11 cellular contexts compared by ENCODE assay signal in the genomic region with DNA sequence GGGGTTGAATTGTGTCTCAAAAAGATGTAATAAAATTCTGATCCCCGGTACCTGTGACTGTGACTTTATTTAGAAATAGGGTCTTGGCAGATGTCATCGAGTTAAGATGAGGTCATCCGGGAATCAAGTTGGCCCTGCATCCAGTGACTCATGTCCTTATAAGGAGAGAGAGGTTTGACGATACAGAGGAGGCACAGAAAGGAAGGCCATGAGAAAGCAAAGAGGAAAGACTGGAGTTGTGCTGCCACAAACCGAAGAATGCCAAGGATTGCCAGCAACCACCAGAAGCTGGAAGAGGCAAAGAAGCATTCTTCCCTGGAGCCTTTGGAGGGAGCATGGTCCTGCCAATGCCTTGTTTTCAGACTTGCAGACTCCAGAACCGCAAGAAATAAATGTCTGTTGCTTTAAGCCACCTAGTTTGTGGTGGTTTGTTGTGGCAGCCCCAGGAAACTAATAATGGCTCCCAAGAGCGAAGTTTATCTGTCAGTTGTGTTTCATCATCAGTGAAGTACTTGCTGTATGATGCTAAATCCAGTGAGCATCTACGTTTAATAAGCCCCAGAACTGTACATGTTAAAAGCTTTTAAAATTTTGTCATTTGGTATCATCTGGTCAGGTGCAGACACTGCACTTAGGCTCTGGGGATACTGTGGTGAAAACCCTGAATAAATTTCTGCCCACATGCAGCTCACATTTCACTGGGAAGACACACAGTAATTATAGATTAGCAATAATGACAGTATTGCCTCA.
DNase-seq lines count a peak whose midpoint lies in the region; ATAC-seq and TF ChIP-seq lines count a peak whose summit lies in the region.
"Had no signal": no experiment of that assay in that cellular context is flagged by ENCODE, and none has a peak within 500 bp of the region (broad histone marks: within the 10 kb centered on the region; RNA-seq: fewer than 3 reads in every experiment).

No MANE protein-coding gene starts in this region.

- H3K36me3 ChIP-seq in breast epithelium: no peaks in the 10 kb centered on the region
- no peaks in the 10 kb centered on the region for H3K36me3 ChIP-seq in effector memory CD4-positive, alpha-beta T cell (ENCODE audit: control insufficient read depth, insufficient read depth, low read length)

- no peak overlapping the region for H3K27ac ChIP-seq in CD4-positive, alpha-beta T cell (ENCODE audit: low read depth, low read length)
- H3K27ac ChIP-seq in breast epithelium: peak overlapping the region; percentile 81 to 84
- H3K27ac ChIP-seq in effector memory CD4-positive, alpha-beta T cell (ENCODE audit: insufficient read depth, low read length, poor library complexity, severe bottlenecking): no peak overlapping the region

- peak overlapping the region in 1 of 3 donors; percentile 0 for H3K4me3 ChIP-seq in breast epithelium
- no peak overlapping the region for H3K4me3 ChIP-seq in effector memory CD4-positive, alpha-beta T cell (ENCODE audit: insufficient read depth, low read depth, low read length, poor library complexity, severe bottlenecking)

- no peak for ATAC-seq in CD4-positive, alpha-beta T cell (ENCODE audit: poor library complexity)
- peak; percentile 13 for ATAC-seq in HG03354 (IDR thresholded peaks at IDR 0.05; ENCODE audit: poor library complexity, severe bottlenecking, unreplicated experiment)
- ATAC-seq in naive thymus-derived CD8-positive, alpha-beta T cell: peak in 1 of 2 donors; percentile 31
- ATAC-seq in GM18907 (IDR thresholded peaks at IDR 0.05; ENCODE audit: unreplicated experiment): no peak
- ATAC-seq in GM21447 (IDR thresholded peaks at IDR 0.05; ENCODE audit: unreplicated experiment): no peak
- ATAC-seq: left colon had no signal

- H3K9me3 Mint-ChIP-seq in CD4-positive, alpha-beta T cell: no peaks in the 10 kb centered on the region
- H3K9me3 Mint-ChIP-seq in naive thymus-derived CD8-positive, alpha-beta T cell: peaks cover 0 to 10% (median 0%) of the 10 kb centered on the region in 9 donors
- H3K9me3 Mint-ChIP-seq: T-cell had no signal

- peaks cover 87% of the 10 kb centered on the region for H3K4me1 Mint-ChIP-seq in CD4-positive, alpha-beta T cell (ENCODE audit: low read depth)
- peaks cover 26 to 72% (median 64%) of the 10 kb centered on the region in 4 donors for H3K4me1 Mint-ChIP-seq in naive thymus-derived CD8-positive, alpha-beta T cell

- POLR2A ChIA-PET in CD4-positive, alpha-beta T cell (lab: Charles Lee): interaction anchor here (0.8 to 1.0 kb wide), 2 partner anchors 9 to 115 kb away, joined by 3 to 4 read pairs; a partner anchor contains a TSS
- POLR2A ChIA-PET in naive thymus-derived CD8-positive, alpha-beta T cell (lab: Charles Lee): no interaction called here

- DNase-seq in CD4-positive, alpha-beta T cell: no peak
- DNase-seq in breast epithelium (ENCODE audit: low spot score in 2 of 2): peak; percentile 53 to 92
- peak in 1 of 10 donors; percentile 3 for DNase-seq in naive thymus-derived CD8-positive, alpha-beta T cell
- no peak for DNase-seq in effector memory CD4-positive, alpha-beta T cell
- DNase-seq in NCI-H2081 treated with DMSO at 0.1 percent for 48 hours (lab: John Stamatoyannopoulos, UW): no peak
- DNase-seq: left colon, NCI-H1105 treated with DMSO at 0.1 percent for 48 hours had no signal

- peaks cover 20% of the 10 kb centered on the region for H3K36me3 Mint-ChIP-seq in CD4-positive, alpha-beta T cell (ENCODE audit: low read depth)
- H3K36me3 Mint-ChIP-seq in naive thymus-derived CD8-positive, alpha-beta T cell: peaks cover 0 to 10% (median 3%) of the 10 kb centered on the region in 3 donors

- H3K27me3 ChIP-seq in CD4-positive, alpha-beta T cell (ENCODE audit: control insufficient read depth, insufficient read depth, low read length): no peaks in the 10 kb centered on the region
- no peaks in the 10 kb centered on the region for H3K27me3 ChIP-seq in breast epithelium
- H3K27me3 ChIP-seq in effector memory CD4-positive, alpha-beta T cell (replicated peaks; ENCODE audit: control insufficient read depth, insufficient read depth, low read length, poor library complexity, severe bottlenecking): no peaks in the 10 kb centered on the region

- H3K27me3 Mint-ChIP-seq in CD4-positive, alpha-beta T cell: no peaks in the 10 kb centered on the region
- H3K27me3 Mint-ChIP-seq in naive thymus-derived CD8-positive, alpha-beta T cell: no peaks in the 10 kb centered on the region
- H3K27me3 Mint-ChIP-seq: T-cell had no signal

- no peak for TF ChIP-seq POLR2A in breast epithelium (IDR thresholded peaks at IDR 0.05)

- CTCF ChIA-PET in CD4-positive, alpha-beta T cell (lab: Charles Lee): no interaction called here

- H3K4me3 Mint-ChIP-seq in CD4-positive, alpha-beta T cell: no peak overlapping the region
- peak overlapping the region in 9 of 10 donors; percentile 36 to 68 (median 56) for H3K4me3 Mint-ChIP-seq in naive thymus-derived CD8-positive, alpha-beta T cell

- no peaks in the 10 kb centered on the region for H3K9me3 ChIP-seq in CD4-positive, alpha-beta T cell (ENCODE audit: control insufficient read depth, low read length)
- H3K9me3 ChIP-seq in breast epithelium: no peaks in the 10 kb centered on the region
- no peaks in the 10 kb centered on the region for H3K9me3 ChIP-seq in effector memory CD4-positive, alpha-beta T cell (ENCODE audit: control insufficient read depth, low read length)

- H3K4me1 ChIP-seq in breast epithelium: no peaks in the 10 kb centered on the region
- no peaks in the 10 kb centered on the region for H3K4me1 ChIP-seq in effector memory CD4-positive, alpha-beta T cell (ENCODE audit: control insufficient read depth, insufficient read depth, low read length, poor library complexity, severe bottlenecking)

- intact Hi-C loops in CD4-positive, alpha-beta T cell (cut with DNase I, micrococcal nuclease): no loop called here
- intact Hi-C loops in breast epithelium (cut with DNase I; ENCODE audit: low total_unique reads): no loop called here

- H3K27ac Mint-ChIP-seq in CD4-positive, alpha-beta T cell: peak overlapping the region; percentile 25
- H3K27ac Mint-ChIP-seq in naive thymus-derived CD8-positive, alpha-beta T cell: peak overlapping the region in 9 of 10 donors; percentile 4 to 91 (median 42)

- TF ChIP-seq CTCF in CD4-positive, alpha-beta T cell (IDR thresholded peaks at IDR 0.05): no peak
- peak in 1 of 3 donors; percentile 25 for TF ChIP-seq CTCF in breast epithelium (IDR thresholded peaks at IDR 0.05)

Comparison
In these comparisons a context has a peak if more than half of its experiments do, and no peak if none do; other contexts are left out.
1. DNase-seq: peak in breast epithelium (2 of 2); none in CD4-positive, alpha-beta T cell (0 of 10), effector memory CD4-positive, alpha-beta T cell (0 of 3) and NCI-H2081 treated with DMSO at 0.1 percent for 48 hours (single experiment).
2. H3K27ac ChIP-seq: peak in breast epithelium (2 of 2); none in CD4-positive, alpha-beta T cell (single experiment) and effector memory CD4-positive, alpha-beta T cell (single experiment).